Comparison of ENCODE assay signal across 20 cellular contexts in the genomic region with DNA sequence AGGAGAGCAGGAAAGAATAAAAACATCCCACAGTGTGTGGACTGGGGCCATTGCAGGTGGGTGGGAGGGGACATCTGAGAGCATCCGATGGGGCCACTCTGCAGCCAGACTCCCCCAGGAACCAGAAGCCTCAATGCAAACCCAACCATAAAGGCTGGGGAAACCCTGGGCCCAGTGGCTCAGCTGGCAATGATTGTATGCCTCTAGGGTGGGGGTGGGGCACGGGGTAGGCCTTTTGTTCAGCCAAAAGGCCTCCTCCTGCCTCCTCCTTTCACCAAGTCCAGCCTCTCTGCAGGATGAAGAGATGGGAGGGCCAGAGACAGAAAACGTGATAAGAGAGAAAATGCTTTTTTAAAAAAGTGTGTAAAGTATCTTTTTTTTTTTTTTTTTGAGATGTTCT. TPM values are rescaled to one million over a fixed set of nuclear protein-coding genes. Genes with fewer than 3 reads are reported as not detected.
DNase-seq lines count a peak whose midpoint lies in the region; ATAC-seq, FAIRE-seq and TF ChIP-seq lines count a peak whose summit lies in the region.
"Had no signal": no experiment of that assay in that cellular context is flagged by ENCODE, and none has a peak within 500 bp of the region (broad histone marks: within the 10 kb centered on the region; RNA-seq: fewer than 3 reads in every experiment).

No MANE protein-coding gene starts in this region.

- no peak overlapping the region for H3K18ac ChIP-seq in H1 (ENCODE audit: extremely low read depth, low read length)
- no peak overlapping the region for H3K18ac ChIP-seq in mesendoderm (ENCODE audit: low read length)

- 0 out of 2 replicates have a peak overlapping the region, but pooled peaks have one; percentile 48 for H2AFZ ChIP-seq in H1 (ENCODE audit: low read length)

- no peak for TF ChIP-seq POLR2A in H1 (IDR thresholded peaks at IDR 0.05; ENCODE audit: control extremely low read depth in 1 of 2, low read depth in 2 of 2, low read length in 2 of 2)

- POLR2A ChIA-PET in H1 (lab: Charles Lee; ENCODE audit: partially characterized antibody), result no interaction called here

- no peak overlapping the region for H3K4ac ChIP-seq in H1 (replicated peaks; ENCODE audit: insufficient read length, low read depth, low read length)
- H3K4ac ChIP-seq in mesendoderm (ENCODE audit: low read depth, low read length), result no peak overlapping the region

- CTCF ChIA-PET in H1 (lab: Charles Lee; ENCODE audit: partially characterized antibody), result interaction anchor here (0.6 to 7.3 kb wide), 7 partner anchors 8 to 127 kb away, joined by 3 to 66 read pairs (median 6); no protein-coding TSS in a partner anchor

- no peak overlapping the region for H2BK20ac ChIP-seq in H1 (ENCODE audit: low read length)

- FAIRE-seq in H1 (lab: Jason Lieb, UNC), result no peak

- no peak overlapping the region for H3K14ac ChIP-seq in H1 (ENCODE audit: insufficient read length)

- H3K9ac ChIP-seq in H1 (replicated peaks in 1 of 4; ENCODE audit: extremely low read depth in 1 of 4, low read depth in 3 of 4, low read length in 3 of 4) (no peak overlapping the region), mesendoderm (ENCODE audit: low read length) (no peak overlapping the region)

- H3K4me3 Mint-ChIP-seq in stimulated activated naive B cell treated with anti-CD40 and anti-IgM and Interleukin-4, amounts not matched to agents 10 μg/mL and 1 μg/mL and 100 μg/mL, for 72 hours, result peak overlapping the region; percentile 71 to 73
- H3K4me3 Mint-ChIP-seq: CD8-positive, alpha-beta T cell had no signal

- no peak overlapping the region for H2BK120ac ChIP-seq in H1 (replicated peaks; ENCODE audit: low read depth, low read length)
- no peak overlapping the region for H2BK120ac ChIP-seq in mesendoderm (ENCODE audit: low read depth, low read length)

- H2AK5ac ChIP-seq in H1 (ENCODE audit: low read depth, low read length), result no peak overlapping the region
- H2AK5ac ChIP-seq in mesendoderm (ENCODE audit: low read length), result no peak overlapping the region

- peak overlapping the region; percentile 93 for H3K27ac Mint-ChIP-seq in stimulated activated naive B cell treated with anti-CD40 and anti-IgM and Interleukin-4, amounts not matched to agents 10 μg/mL and 1 μg/mL and 100 μg/mL, for 72 hours
- H3K27ac Mint-ChIP-seq: CD8-positive, alpha-beta T cell had no signal

- H3K9me3 ChIP-seq in H1 (ENCODE audit: insufficient read depth in 2 of 2, low read depth in 1 of 2, low read length in 1 of 2), result no peaks in the 10 kb centered on the region
- H3K9me3 ChIP-seq: Peyer's patch, SJCRH30 had no signal

- H3K9me3 Mint-ChIP-seq in stimulated activated naive B cell treated with anti-CD40 and anti-IgM and Interleukin-4, amounts not matched to agents 10 μg/mL and 1 μg/mL and 100 μg/mL, for 72 hours, result peaks cover 0 to 3% of the 10 kb centered on the region in 2 donors
- H3K9me3 Mint-ChIP-seq: CD8-positive, alpha-beta T cell had no signal

- H3K36me3 Mint-ChIP-seq in stimulated activated naive B cell treated with anti-CD40 and anti-IgM and Interleukin-4, amounts not matched to agents 10 μg/mL and 1 μg/mL and 100 μg/mL, for 72 hours, result peaks cover 6 to 8% of the 10 kb centered on the region in 2 donors
- H3K36me3 Mint-ChIP-seq: CD8-positive, alpha-beta T cell had no signal

- no peaks in the 10 kb centered on the region for H3K36me3 ChIP-seq in H1 (ENCODE audit: control insufficient read depth in 2 of 4, insufficient read depth in 4 of 4, low read length in 3 of 4)
- no peaks in the 10 kb centered on the region for H3K36me3 ChIP-seq in mesendoderm (ENCODE audit: control insufficient read depth, insufficient read depth, low read length)
- H3K36me3 ChIP-seq: Peyer's patch, SJCRH30 had no signal

- H3K27ac ChIP-seq in H1 (ENCODE audit: low read depth, low read length), result no peak overlapping the region
- H3K27ac ChIP-seq in mesendoderm (ENCODE audit: low read depth, low read length), result no peak overlapping the region
- H3K27ac ChIP-seq: 22Rv1, Peyer's patch, SJCRH30 had no signal

- H3K4me3 ChIP-seq in H1 (ENCODE audit: extremely low read depth in 1 of 4, insufficient read depth in 2 of 4, low read depth in 3 of 4, low read length in 4 of 4), result no peak overlapping the region
- no peak overlapping the region for H3K4me3 ChIP-seq in mesendoderm (ENCODE audit: low read length)
- H3K4me3 ChIP-seq: Peyer's patch, SJCRH30 had no signal

- no peak overlapping the region for H3K23ac ChIP-seq in H1 (ENCODE audit: insufficient read length)
- no peak overlapping the region for H3K23ac ChIP-seq in mesendoderm (ENCODE audit: low read length)

- H3K27me3 Mint-ChIP-seq in stimulated activated naive B cell treated with anti-CD40 and anti-IgM and Interleukin-4, amounts not matched to agents 10 μg/mL and 1 μg/mL and 100 μg/mL, for 72 hours, result no peaks in the 10 kb centered on the region

- H2BK15ac ChIP-seq in H1 (ENCODE audit: low read length), result no peak overlapping the region
- H2BK15ac ChIP-seq in mesendoderm (replicated peaks; ENCODE audit: low read depth), result no peak overlapping the region

- H4K20me1 ChIP-seq in H1 (replicated peaks in 1 of 2; ENCODE audit: control insufficient read depth in 1 of 2, insufficient read depth in 2 of 2, low read length in 2 of 2), result no peaks in the 10 kb centered on the region

- 26% methylated on average over 3 of the region's 3 CpGs; no CpG with 5 or more reads in 1 of the 2 experiments for WGBS in H1 (ENCODE audit: extremely low coverage in 1 of 2, insufficient coverage in 1 of 2, insufficient read length in 1 of 2, insufficient replicate concordance in 2 of 2, low coverage in 1 of 2, low lambda C conversion rate in 2 of 2, missing lambda C conversion rate in 1 of 2), 2 experiments
- no CpG with 5 or more reads among the region's 3 CpGs for WGBS in mesendoderm (ENCODE audit: extremely low coverage, insufficient coverage, low lambda C conversion rate)

- no peaks in the 10 kb centered on the region for H3K79me1 ChIP-seq in H1 (ENCODE audit: low read depth, low read length)
- no peaks in the 10 kb centered on the region for H3K79me1 ChIP-seq in mesendoderm (ENCODE audit: low read length)

- DNase-seq in NCI-H2227 (lab: John Stamatoyannopoulos, UW; ENCODE audit: unreplicated experiment) (peak; percentile 14), NCI-H2227 treated with DMSO at 0.1 percent for 48 hours (lab: John Stamatoyannopoulos, UW) (no peak), H1 (ENCODE audit: low read depth in 1 of 2, low spot score in 2 of 2) (no peak), mesendoderm (peak; percentile 32), GM10266 (ENCODE audit: extremely low spot score) (no peak)
- DNase-seq in stimulated activated naive B cell treated with anti-CD40 and anti-IgM and Interleukin-4, amounts not matched to agents 10 μg/mL and 1 μg/mL and 100 μg/mL, for 72 hours, result no peak
- DNase-seq in stimulated activated CD4-positive, alpha-beta T cell treated with anti-CD3 and anti-CD28 coated beads, Interleukin-12 subunit alpha, Interleukin-12 subunit beta, amount 100 ng/mL, for 4 hours, result no peak
- DNase-seq: ACHN; C1 segment of cervical spinal cord; CD8-positive, alpha-beta T cell; DND-41; Kasumi-1; NCI-H1694; NCI-H510A; NCI-H748 treated with DMSO at 0.1 percent for 48 hours; NK-92 treated with Interleukin-12 subunit alpha and Interleukin-12 subunit beta, amount 100 ng/mL, for 24 hours; Peyer's patch; SJCRH30 had no signal

- H2BK12ac ChIP-seq in H1 (ENCODE audit: low read depth, low read length), result no peak overlapping the region

- H3K56ac ChIP-seq in H1 (replicated peaks; ENCODE audit: insufficient read length, low read depth, low read length) (no peak overlapping the region), mesendoderm (ENCODE audit: low read length) (no peak overlapping the region)

- TF ChIP-seq CTCF in H1 (IDR thresholded peaks at IDR 0.05; ENCODE audit: control extremely low read depth in 1 of 3, insufficient read depth in 1 of 3, low read depth in 1 of 3, low read length in 3 of 3), result no peak
- no peak for TF ChIP-seq CTCF in GM10266 (IDR thresholded peaks at IDR 0.05; ENCODE audit: control insufficient read depth, insufficient read depth, low read depth, missing control alignments)

- H3K23me2 ChIP-seq in H1 (ENCODE audit: low read depth, low read length), result no peaks in the 10 kb centered on the region

- no peak overlapping the region for H4K91ac ChIP-seq in H1 (replicated peaks; ENCODE audit: insufficient read length, low read length)

- peaks cover 60 to 85% of the 10 kb centered on the region in 2 donors for H3K4me1 Mint-ChIP-seq in stimulated activated naive B cell treated with anti-CD40 and anti-IgM and Interleukin-4, amounts not matched to agents 10 μg/mL and 1 μg/mL and 100 μg/mL, for 72 hours

- H3K27me3 ChIP-seq in H1 (replicated peaks in 1 of 4; ENCODE audit: control insufficient read depth in 3 of 4, extremely low read depth in 1 of 4, insufficient read depth in 3 of 4, low read length in 3 of 4), result no peaks in the 10 kb centered on the region
- no peaks in the 10 kb centered on the region for H3K27me3 ChIP-seq in mesendoderm (ENCODE audit: insufficient read depth, low read length, poor library complexity)
- H3K27me3 ChIP-seq: Peyer's patch, SJCRH30 had no signal

- no peak for TF ChIP-seq RAD21 in H1 (IDR thresholded peaks at IDR 0.05 in 1 of 2, conservative IDR thresholded peaks at IDR 0.05 in 1 of 2; ENCODE audit: low read depth in 2 of 2, low read length in 2 of 2)

- H3K79me2 ChIP-seq in H1 (ENCODE audit: control insufficient read depth in 1 of 2, insufficient read depth in 2 of 2, low read length in 2 of 2) (no peaks in the 10 kb centered on the region), mesendoderm (ENCODE audit: control insufficient read depth, insufficient read depth, low read length) (no peaks in the 10 kb centered on the region)

- no peak for TF ChIP-seq EP300 in H1 (IDR thresholded peaks at IDR 0.05; ENCODE audit: borderline replicate concordance in 1 of 2, low read depth in 2 of 2, low read length in 2 of 2)

- peaks cover 3 to 19% (median 6%) of the 10 kb centered on the region in 4 experiments for H3K4me1 ChIP-seq in H1 (replicated peaks in 1 of 4; ENCODE audit: control insufficient read depth in 3 of 4, insufficient read depth in 4 of 4, low read length in 3 of 4)
- H3K4me1 ChIP-seq in mesendoderm (ENCODE audit: control insufficient read depth, low read depth, low read length), result no peaks in the 10 kb centered on the region
- H3K4me1 ChIP-seq: Peyer's patch, SJCRH30 had no signal

- H4K5ac ChIP-seq in H1 (ENCODE audit: insufficient read length, low read depth, low read length), result no peak overlapping the region
- no peak overlapping the region for H4K5ac ChIP-seq in mesendoderm (ENCODE audit: low read length)

- H4K8ac ChIP-seq in H1 (ENCODE audit: extremely low read depth, insufficient read depth, low read length), result no peak overlapping the region
- no peak overlapping the region for H4K8ac ChIP-seq in mesendoderm (ENCODE audit: low read depth, low read length)

- peak; percentile 26 to 33 for ATAC-seq in stimulated activated naive B cell treated with anti-CD40 and anti-IgM and Interleukin-4, amounts not matched to agents 10 μg/mL and 1 μg/mL and 100 μg/mL, for 72 hours (replicated peaks)
- ATAC-seq in GM19324 (IDR thresholded peaks at IDR 0.05; ENCODE audit: low FRiP score, unreplicated experiment), result no peak
- ATAC-seq: CD8-positive, alpha-beta T cell had no signal

- H2BK5ac ChIP-seq in H1 (ENCODE audit: low read depth, low read length) (no peak overlapping the region; the same call in 1 of the 2 replicates), mesendoderm (ENCODE audit: low read length) (no peak overlapping the region)

- H3K4me2 ChIP-seq in H1 (ENCODE audit: insufficient read depth in 1 of 2, low read depth in 2 of 2, low read length in 2 of 2), result peak overlapping the region; percentile 30 to 32; a peak in 2 of 4 replicates
- H3K4me2 ChIP-seq in mesendoderm (ENCODE audit: low read length), result no peak overlapping the region

RNA-seq across cellular contexts. Expression of a gene that starts 45.5 kb away (rescaled TPM):
- total RNA-seq in H1 (2021; fragmentation: NEBNext Ultra II Directional; extraction: Animal tissue kit (Norgen Biotek cat#: 25700)), result 43.4 and 46.0 TPM in 2 replicates
- polyA plus RNA-seq in H1 (2011; rRNA removed), result 26.8 and 36.2 TPM in 2 replicates
- polyA plus RNA-seq in H1 (2011; cell fraction: cytosol; rRNA removed), result 28.7 TPM
- 69.0 TPM for polyA plus RNA-seq in H1 (2011; cell fraction: nucleus; rRNA removed)
- 34.4 to 51.7 TPM (median 38.0 TPM) in 4 replicates for polyA plus RNA-seq in H1 (2012, experiment 1 of 2)
- 2.4 TPM for polyA plus RNA-seq in H1 (2012, experiment 2 of 2)
- 15.3 TPM for polyA plus RNA-seq in H1 (2013, experiment 1 of 2)
- polyA plus RNA-seq in H1 (2013, experiment 2 of 2), result 12.6 TPM
- polyA minus RNA-seq in H1 (2011; rRNA and poly(A)+ RNA removed), result 65.5 and 98.2 TPM in 2 replicates
- polyA minus RNA-seq in H1 (2011; cell fraction: cytosol; rRNA and poly(A)+ RNA removed), result 56.9 TPM
- polyA minus RNA-seq in H1 (2011; cell fraction: nucleus; rRNA and poly(A)+ RNA removed), result 87.7 TPM
- 8.7 TPM for polyA plus RNA-seq in mesendoderm (2013, experiment 1 of 2)
- polyA plus RNA-seq in mesendoderm (2013, experiment 2 of 2), result 9.7 TPM

Comparison
In these comparisons a context has a peak if more than half of its experiments do, and no peak if none do; other contexts are left out.
1. DNase-seq: peak in NCI-H2227 (single experiment) and mesendoderm (single experiment); none in NCI-H2227 treated with DMSO at 0.1 percent for 48 hours (single experiment), H1 (0 of 2), stimulated activated naive B cell treated with anti-CD40 and anti-IgM and Interleukin-4, amounts not matched to agents 10 μg/mL and 1 μg/mL and 100 μg/mL, for 72 hours (single experiment), GM10266 (single experiment) and stimulated activated CD4-positive, alpha-beta T cell treated with anti-CD3 and anti-CD28 coated beads, Interleukin-12 subunit alpha, Interleukin-12 subunit beta, amount 100 ng/mL, for 4 hours (single experiment).